ENCODE assay signal across 9 cellular contexts in genomic region chr22:26648011-26648497, GRCh38. TPM values are rescaled to one million over a fixed set of nuclear protein-coding genes. Genes with fewer than 3 reads are reported as not detected.
DNase-seq lines count a peak whose midpoint lies in the region; ATAC-seq and TF ChIP-seq lines count a peak whose summit lies in the region.
"Had no signal": no experiment of that assay in that cellular context is flagged by ENCODE, and none has a peak within 500 bp of the region (broad histone marks: within the 10 kb centered on the region; RNA-seq: fewer than 3 reads in every experiment).

No MANE protein-coding gene starts in this region.

- H3K27ac Mint-ChIP-seq in GM23338 (peak overlapping the region; percentile 83; the same call in 1 of the 2 replicates), natural killer cell (peak overlapping the region; percentile 76 to 81), mesothelial cell of epicardium (no peak overlapping the region)
- H3K27ac Mint-ChIP-seq in activated T-cell treated with anti-CD3 and anti-CD28 coated beads, Interleukin-2, amount 50 U/mL, for 72 hours: peak overlapping the region; percentile 13

- ATAC-seq in GM23338 (peak; percentile 76), natural killer cell (peak in 2 of 3 donors; percentile 38 to 58), GM19328 (IDR thresholded peaks at IDR 0.05; ENCODE audit: unreplicated experiment) (no peak), HG03025 (IDR thresholded peaks at IDR 0.05; ENCODE audit: low FRiP score, unreplicated experiment) (no peak)
- ATAC-seq in activated T-cell treated with anti-CD3 and anti-CD28 coated beads, Interleukin-2, amount 50 U/mL, for 72 hours (replicated peaks in 1 of 2): peak; percentile 39 to 45

- H3K36me3 Mint-ChIP-seq in GM23338 (ENCODE audit: low read depth) (no peaks in the 10 kb centered on the region), natural killer cell (no peaks in the 10 kb centered on the region), mesothelial cell of epicardium (no peaks in the 10 kb centered on the region)
- H3K36me3 Mint-ChIP-seq in activated T-cell treated with anti-CD3 and anti-CD28 coated beads, Interleukin-2, amount 50 U/mL, for 72 hours (ENCODE audit: insufficient read depth in 2 of 2): no peaks in the 10 kb centered on the region

- H3F3A ChIP-seq in GM23338 (replicated peaks; ENCODE audit: low read depth): peaks cover 22% of the 10 kb centered on the region

- no peaks in the 10 kb centered on the region for H3K36me3 ChIP-seq in GM23338 (ENCODE audit: insufficient read depth)
- H3K36me3 ChIP-seq: thoracic aorta had no signal

- no peaks in the 10 kb centered on the region for H3K27me3 ChIP-seq in GM23338 (ENCODE audit: insufficient read depth)

- no peaks in the 10 kb centered on the region for H4K20me1 ChIP-seq in GM23338 (replicated peaks; ENCODE audit: insufficient read depth)

- H3K9me2 ChIP-seq in GM23338 (ENCODE audit: insufficient read depth): no peaks in the 10 kb centered on the region

- peaks cover 67% of the 10 kb centered on the region for H3K4me1 Mint-ChIP-seq in GM23338
- peaks cover 75% of the 10 kb centered on the region for H3K4me1 Mint-ChIP-seq in activated T-cell treated with anti-CD3 and anti-CD28 coated beads, Interleukin-2, amount 50 U/mL, for 72 hours (ENCODE audit: low read depth)
- H3K4me1 Mint-ChIP-seq in natural killer cell: peaks cover 64% of the 10 kb centered on the region in 2 donors
- H3K4me1 Mint-ChIP-seq in mesothelial cell of epicardium: peaks cover 54% of the 10 kb centered on the region

- H3K27me3 Mint-ChIP-seq in GM23338 (ENCODE audit: insufficient read depth, low read depth, poor library complexity) (peaks cover 23% of the 10 kb centered on the region), natural killer cell (ENCODE audit: low read depth in 2 of 2) (no peaks in the 10 kb centered on the region), mesothelial cell of epicardium (ENCODE audit: low read depth) (peaks cover 62% of the 10 kb centered on the region)
- peaks cover 8% of the 10 kb centered on the region for H3K27me3 Mint-ChIP-seq in activated T-cell treated with anti-CD3 and anti-CD28 coated beads, Interleukin-2, amount 50 U/mL, for 72 hours (ENCODE audit: low read depth)

- H3K4me3 Mint-ChIP-seq in GM23338: peak overlapping the region; percentile 50
- peak overlapping the region; percentile 31 to 73 for H3K4me3 Mint-ChIP-seq in activated T-cell treated with anti-CD3 and anti-CD28 coated beads, Interleukin-2, amount 50 U/mL, for 72 hours
- peak overlapping the region; percentile 65 for H3K4me3 Mint-ChIP-seq in natural killer cell
- H3K4me3 Mint-ChIP-seq in mesothelial cell of epicardium: no peak overlapping the region

- H3K79me2 ChIP-seq in GM23338 (replicated peaks; ENCODE audit: insufficient read depth): no peaks in the 10 kb centered on the region

- TF ChIP-seq CTCF in GM23338 (conservative IDR thresholded peaks at IDR 0.05; ENCODE audit: low read depth in 2 of 2) (no peak), natural killer cell (IDR thresholded peaks at IDR 0.05) (no peak), mesothelial cell of epicardium (IDR thresholded peaks at IDR 0.05; ENCODE audit: unreplicated experiment) (no peak)

- H3K4me3 ChIP-seq in GM23338: peak overlapping the region; percentile 43; the same call in 1 of the 2 replicates
- H3K4me3 ChIP-seq: thoracic aorta had no signal

- intact Hi-C loops in natural killer cell (cut with micrococcal nuclease): loop anchor here (2.0 kb wide), 1 partner anchor 17 kb away; no protein-coding TSS in a partner anchor

- peak overlapping the region; percentile 76 for H3K27ac ChIP-seq in GM23338 (ENCODE audit: low read depth)
- H3K27ac ChIP-seq: thoracic aorta had no signal

- H3K4me2 ChIP-seq in GM23338: peak overlapping the region; percentile 41

- peak overlapping the region; percentile 30; the same call in 1 of the 2 replicates for H2AFZ ChIP-seq in GM23338

- DNase-seq in GM23338 (ENCODE audit: low spot score) (peak; percentile 89), NCI-H2227 (lab: John Stamatoyannopoulos, UW; ENCODE audit: unreplicated experiment) (peak; percentile 78), natural killer cell (no peak), mesothelial cell of epicardium (ENCODE audit: low spot score in 2 of 2, unreplicated experiment in 2 of 2) (no peak), SW 1271 (lab: John Stamatoyannopoulos, UW) (no peak)
- peak; percentile 47 to 52 for DNase-seq in activated T-cell treated with anti-CD3 and anti-CD28 coated beads, Interleukin-2, amount 50 U/mL, for 72 hours

- H3K4me1 ChIP-seq in GM23338 (ENCODE audit: insufficient read depth): peaks cover 68% of the 10 kb centered on the region

- H3K9me3 Mint-ChIP-seq in GM23338 (no peaks in the 10 kb centered on the region; the same call in 2 of the 3 replicates), natural killer cell (no peaks in the 10 kb centered on the region), mesothelial cell of epicardium (no peaks in the 10 kb centered on the region)
- no peaks in the 10 kb centered on the region for H3K9me3 Mint-ChIP-seq in activated T-cell treated with anti-CD3 and anti-CD28 coated beads, Interleukin-2, amount 50 U/mL, for 72 hours

RNA-seq across cellular contexts. Expression of gene MIAT, which starts 9.3 kb away (rescaled TPM):
- total RNA-seq in GM23338 (2014; rRNA removed; shearing (Covaris generic)): 51.4 and 63.6 TPM in 2 replicates
- polyA plus RNA-seq in GM23338 (2016; fragmentation: Nextera tagmentation; extraction: Ambion mirVana): 8.2 and 10.0 TPM in 2 replicates
- 100 to 1,000 TPM in 1 of 2 donors, 10 to 100 TPM in 1; 65.9 to 113 TPM for total RNA-seq in activated T-cell treated with anti-CD3 and anti-CD28 coated beads, Interleukin-2, amount 50 U/mL, for 72 hours
- 100 to 1,000 TPM in 1 of 3 donors, 10 to 100 TPM in 2; 75.3 to 105 (median 76.3) TPM for total RNA-seq in natural killer cell
- total RNA-seq in mesothelial cell of epicardium: 6.6 to 7.0 TPM (median 6.7 TPM) in 3 replicates

RNA-seq across cellular contexts. Expression of gene CRYBA4, which starts 26.3 kb away (rescaled TPM):
- total RNA-seq in GM23338 (2014; rRNA removed; shearing (Covaris generic)): 1.7 TPM in 1 of 2 replicates, not detected in the other
- polyA plus RNA-seq in GM23338 (2016; fragmentation: Nextera tagmentation; extraction: Ambion mirVana): 1.2 and 1.5 TPM in 2 replicates
- under 1 TPM in 1 of 2 donors, not detected in 1; 0.63 TPM for total RNA-seq in activated T-cell treated with anti-CD3 and anti-CD28 coated beads, Interleukin-2, amount 50 U/mL, for 72 hours
- total RNA-seq in natural killer cell (under 1 TPM in 1 of 3 donors, not detected in 2; 0.59 TPM), mesothelial cell of epicardium (not detected in 3 replicates)
- total RNA-seq: thoracic aorta had no signal

RNA-seq across cellular contexts. Expression of gene CRYBB1, which starts 30.2 kb away (rescaled TPM):
- total RNA-seq in GM23338 (2014; rRNA removed; shearing (Covaris generic)): 1.6 and 2.4 TPM in 2 replicates
- 3.0 and 3.7 TPM in 2 replicates for polyA plus RNA-seq in GM23338 (2016; fragmentation: Nextera tagmentation; extraction: Ambion mirVana)
- not detected for total RNA-seq in activated T-cell treated with anti-CD3 and anti-CD28 coated beads, Interleukin-2, amount 50 U/mL, for 72 hours
- total RNA-seq in natural killer cell (not detected), mesothelial cell of epicardium (not detected in 3 replicates)

RNA-seq across cellular contexts. Expression of gene TPST2, which starts 58.1 kb away (rescaled TPM):
- total RNA-seq in GM23338 (2014; rRNA removed; shearing (Covaris generic)): 106 and 127 TPM in 2 replicates
- polyA plus RNA-seq in GM23338 (2016; fragmentation: Nextera tagmentation; extraction: Ambion mirVana): 37.9 and 43.1 TPM in 2 replicates
- 10 to 100 TPM; 19.0 to 23.2 TPM for total RNA-seq in activated T-cell treated with anti-CD3 and anti-CD28 coated beads, Interleukin-2, amount 50 U/mL, for 72 hours
- total RNA-seq in natural killer cell: 100 to 1,000 TPM; 145 to 206 (median 155) TPM
- total RNA-seq in mesothelial cell of epicardium: 17.2 to 19.4 TPM (median 18.5 TPM) in 3 replicates

Comparison
In these comparisons a context has a peak if more than half of its experiments do, and no peak if none do; other contexts are left out.
1. ATAC-seq: peak in GM23338 (single experiment), activated T-cell treated with anti-CD3 and anti-CD28 coated beads, Interleukin-2, amount 50 U/mL, for 72 hours (2 of 2) and natural killer cell (2 of 3); none in GM19328 (single experiment) and HG03025 (single experiment).
2. DNase-seq: peak in GM23338 (single experiment), NCI-H2227 (single experiment) and activated T-cell treated with anti-CD3 and anti-CD28 coated beads, Interleukin-2, amount 50 U/mL, for 72 hours (2 of 2); none in natural killer cell (single experiment), mesothelial cell of epicardium (0 of 2) and SW 1271 (0 of 2).